Comparison of ENCODE assay signal across 9 cellular contexts in the genomic region with DNA sequence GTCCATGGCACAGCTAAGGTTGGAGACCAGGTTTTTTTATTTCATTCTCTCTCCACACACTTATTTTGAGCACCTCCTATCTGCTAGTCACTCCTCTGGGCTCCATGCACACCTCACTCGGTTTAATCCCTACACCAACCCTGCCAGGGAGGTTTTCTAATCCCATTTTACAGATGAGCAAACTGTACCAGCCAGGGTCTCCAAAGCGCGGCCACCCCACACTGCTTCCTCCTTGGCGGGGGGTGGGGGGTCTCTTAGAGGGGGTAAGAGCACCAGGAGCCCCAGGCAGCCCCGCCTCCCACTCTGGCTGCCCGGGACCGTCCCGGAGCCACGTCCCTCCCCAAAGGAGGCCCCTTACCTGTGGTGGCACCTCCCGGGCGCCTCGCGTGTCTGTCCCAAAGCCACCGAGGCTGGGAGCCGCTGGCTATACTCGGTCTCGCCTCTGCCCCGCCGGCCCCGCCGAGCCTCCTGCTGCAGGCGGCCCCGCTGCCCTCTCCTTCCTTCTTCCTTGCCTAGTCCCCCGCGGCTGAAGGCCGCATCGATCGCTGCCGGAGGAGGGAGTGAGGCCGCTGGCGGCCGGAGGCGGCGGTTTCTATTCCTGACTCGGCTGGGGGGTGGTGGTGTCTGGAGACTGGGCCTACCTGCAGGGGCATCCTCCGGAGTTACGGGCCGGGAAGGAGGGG. TPM values are rescaled to one million over a fixed set of nuclear protein-coding genes. Genes with fewer than 3 reads are reported as not detected.
DNase-seq lines count a peak whose midpoint lies in the region; ATAC-seq, FAIRE-seq and TF ChIP-seq lines count a peak whose summit lies in the region.
"Had no signal": no experiment of that assay in that cellular context is flagged by ENCODE, and none has a peak within 500 bp of the region (broad histone marks: within the 10 kb centered on the region; RNA-seq: fewer than 3 reads in every experiment).

A gene with protein sequence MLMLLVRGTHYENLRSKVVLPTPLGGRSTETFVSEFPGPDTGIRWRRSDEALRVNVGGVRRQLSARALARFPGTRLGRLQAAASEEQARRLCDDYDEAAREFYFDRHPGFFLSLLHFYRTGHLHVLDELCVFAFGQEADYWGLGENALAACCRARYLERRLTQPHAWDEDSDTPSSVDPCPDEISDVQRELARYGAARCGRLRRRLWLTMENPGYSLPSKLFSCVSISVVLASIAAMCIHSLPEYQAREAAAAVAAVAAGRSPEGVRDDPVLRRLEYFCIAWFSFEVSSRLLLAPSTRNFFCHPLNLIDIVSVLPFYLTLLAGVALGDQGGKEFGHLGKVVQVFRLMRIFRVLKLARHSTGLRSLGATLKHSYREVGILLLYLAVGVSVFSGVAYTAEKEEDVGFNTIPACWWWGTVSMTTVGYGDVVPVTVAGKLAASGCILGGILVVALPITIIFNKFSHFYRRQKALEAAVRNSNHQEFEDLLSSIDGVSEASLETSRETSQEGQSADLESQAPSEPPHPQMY (minus strand): TSS at position 565 of the 683 bp plus-strand sequence. CDS start 1,891 bp downstream, outside the sequence.

- no peak within 1 kb of the TSS for H3K27ac ChIP-seq in DOHH2 (ENCODE audit: low read depth, low read length)
- H3K27ac ChIP-seq in foreskin keratinocyte, result no peak within 1 kb of the TSS

- H3K4me1 ChIP-seq in DOHH2 (ENCODE audit: control insufficient read depth, low read length), result peaks cover 11% of the 10 kb centered on the region
- peaks cover 12% of the 10 kb centered on the region for H3K4me1 ChIP-seq in foreskin keratinocyte

- H3K27me3 ChIP-seq in DOHH2 (ENCODE audit: control insufficient read depth, low read length) (peaks cover 15% of the 10 kb centered on the region), foreskin keratinocyte (peaks cover 12% of the 10 kb centered on the region)

- no peaks in the 10 kb centered on the region for H3K36me3 ChIP-seq in DOHH2 (ENCODE audit: control insufficient read depth, low read length)

- no peaks in the 10 kb centered on the region for H3K9me3 ChIP-seq in DOHH2 (ENCODE audit: control insufficient read depth, insufficient read depth, low read length)

- H3K4me3 ChIP-seq in DOHH2 (ENCODE audit: low read length), result peak within 1 kb of the TSS; percentile 9; the same call in 1 of the 2 replicates
- H3K4me3 ChIP-seq in epithelial cell of esophagus (ENCODE audit: low read length), result no peak within 1 kb of the TSS

- no peaks in the 10 kb centered on the region for H3K79me2 ChIP-seq in DOHH2 (ENCODE audit: control insufficient read depth, low read length)

- peaks cover 80% of the 10 kb centered on the region for H3K27me3 Mint-ChIP-seq in nephron (ENCODE audit: low read depth)

- H3K4me3 Mint-ChIP-seq in nephron, result peak within 1 kb of the TSS in 2 of 3 experiments; percentile 47 to 60

- peak; percentile 37 to 54 for DNase-seq in NOMO-1 (lab: John Stamatoyannopoulos, UW; ENCODE audit: unreplicated experiment in 2 of 2)
- DNase-seq in epithelial cell of esophagus (ENCODE audit: low read depth), result peak; percentile 25
- DNase-seq in NCI-H345 treated with DMSO at 0.1 percent for 48 hours (lab: John Stamatoyannopoulos, UW; ENCODE audit: unreplicated experiment), result no peak
- no peak for DNase-seq in foreskin keratinocyte
- DNase-seq in stimulated activated CD4-positive, alpha-beta T cell treated with anti-CD3 and anti-CD28 coated beads, Interleukin-2, amount 100 ng/mL, for 24 hours, result no peak
- no peak for DNase-seq in HTR-8/SVneo (ENCODE audit: insufficient read length, low spot score)

- TF ChIP-seq CTCF in DOHH2 (IDR thresholded peaks at IDR 0.05; ENCODE audit: low read depth, low read length, poor library complexity, severe bottlenecking) (no peak), epithelial cell of esophagus (IDR thresholded peaks at IDR 0.05; ENCODE audit: insufficient read depth, low read depth, low read length, missing control alignments) (no peak), nephron (IDR thresholded peaks at IDR 0.05; ENCODE audit: unreplicated experiment in 3 of 3) (no peak), foreskin keratinocyte (conservative IDR thresholded peaks at IDR 0.05) (no peak)

- H3K9me2 ChIP-seq in DOHH2 (replicated peaks; ENCODE audit: control insufficient read depth, low read length), result no peaks in the 10 kb centered on the region

- no peak for ATAC-seq in foreskin keratinocyte

- H3F3A ChIP-seq in DOHH2 (ENCODE audit: control insufficient read depth, insufficient read depth), result no peaks in the 10 kb centered on the region

- no peak for FAIRE-seq in HTR-8/SVneo (lab: Jason Lieb, UNC)

- H3K9me3 Mint-ChIP-seq in nephron, result no peaks in the 10 kb centered on the region
- H3K9me3 Mint-ChIP-seq: activated naive CD4-positive, alpha-beta T cell treated with anti-CD3 and anti-CD28 coated beads, Interleukin-2, amount 50 U/mL, for 72 hours had no signal

- H3K27ac Mint-ChIP-seq in nephron, result no peak within 1 kb of the TSS
- H3K27ac Mint-ChIP-seq: activated naive CD4-positive, alpha-beta T cell treated with anti-CD3 and anti-CD28 coated beads, Interleukin-2, amount 50 U/mL, for 72 hours had no signal

- peak within 1 kb of the TSS; percentile 41 for H3K4me2 ChIP-seq in DOHH2 (ENCODE audit: low read length)

- no peaks in the 10 kb centered on the region for H3K4me1 Mint-ChIP-seq in nephron

- 0 out of 2 replicates have a peak, but pooled peaks cover 4% of the 10 kb centered on the region for H4K20me1 ChIP-seq in DOHH2 (ENCODE audit: control insufficient read depth, insufficient read depth, low read depth, low read length)

- H3K36me3 Mint-ChIP-seq in nephron (ENCODE audit: low read depth), result no peaks in the 10 kb centered on the region

RNA-seq across cellular contexts. Expression of the gene that starts here (rescaled TPM):
- total RNA-seq in foreskin keratinocyte, result 1.7 and 2.1 TPM in 2 replicates
- 1.3 and 1.6 TPM in 2 replicates for polyA plus RNA-seq in foreskin keratinocyte

Comparison
In these comparisons a context has a peak if more than half of its experiments do, and no peak if none do; other contexts are left out.
1. DNase-seq: peak in NOMO-1 (2 of 2) and epithelial cell of esophagus (single experiment); none in NCI-H345 treated with DMSO at 0.1 percent for 48 hours (single experiment), foreskin keratinocyte (0 of 2), stimulated activated CD4-positive, alpha-beta T cell treated with anti-CD3 and anti-CD28 coated beads, Interleukin-2, amount 100 ng/mL, for 24 hours (0 of 2) and HTR-8/SVneo (single experiment).